ENCODE assay signal across 20 cellular contexts in the genomic region with DNA sequence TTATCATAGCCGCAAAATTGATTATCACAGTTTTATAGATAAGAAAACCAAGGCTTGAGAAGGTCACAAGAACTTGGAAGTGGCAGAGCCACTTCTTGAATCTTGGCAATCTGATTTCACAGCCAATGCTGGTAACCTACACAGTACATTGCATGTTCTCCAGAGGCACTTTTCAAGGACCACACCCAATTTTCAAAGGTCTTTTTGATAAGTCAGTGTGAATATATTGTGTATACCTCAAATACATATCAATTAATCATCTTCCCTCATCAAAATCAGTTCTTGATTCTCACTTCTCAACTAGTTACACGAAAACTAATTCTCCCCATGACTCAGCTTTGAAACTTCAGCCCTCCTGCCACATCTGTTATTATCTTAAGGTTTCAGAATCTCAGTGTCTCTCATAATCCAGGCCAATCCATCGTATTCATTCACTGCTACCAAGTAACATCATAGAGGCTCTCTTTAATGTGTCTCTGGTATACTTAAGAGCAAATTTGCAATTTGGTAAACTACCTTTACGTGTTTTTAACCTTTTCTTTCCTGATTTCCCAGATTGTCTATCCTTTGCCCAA. TPM values are rescaled to one million over a fixed set of nuclear protein-coding genes. Genes with fewer than 3 reads are reported as not detected.
DNase-seq lines count a peak whose midpoint lies in the region; ATAC-seq, FAIRE-seq and TF ChIP-seq lines count a peak whose summit lies in the region.
"Had no signal": no experiment of that assay in that cellular context is flagged by ENCODE, and none has a peak within 500 bp of the region (broad histone marks: within the 10 kb centered on the region; RNA-seq: fewer than 3 reads in every experiment).

No MANE protein-coding gene starts in this region.

- H3K4me1 ChIP-seq in left ventricle myocardium inferior, result peaks cover 80% of the 10 kb centered on the region
- peaks cover 0 to 67% (median 34%) of the 10 kb centered on the region in 12 donors for H3K4me1 ChIP-seq in heart left ventricle
- no peaks in the 10 kb centered on the region for H3K4me1 ChIP-seq in kidney (ENCODE audit: control insufficient read depth in 1 of 2, insufficient read depth in 1 of 2, low read depth in 1 of 2, low read length in 2 of 2)

- peak; percentile 82 for ATAC-seq in activated CD4-positive, alpha-beta T cell treated with anti-CD3 and anti-CD28 coated beads for 36 hours
- ATAC-seq in heart left ventricle, result no peak
- ATAC-seq in stimulated activated naive CD8-positive, alpha-beta T cell treated with anti-CD3 and anti-CD28 coated beads, Interleukin-15, Interleukin-2, amounts not matched to agents 100 U/mL and 50 U/mL, for 24 hours, result peak; percentile 66

- H3K36me3 ChIP-seq in left ventricle myocardium inferior (no peaks in the 10 kb centered on the region), heart left ventricle (peaks cover 0 to 8% (median 0%) of the 10 kb centered on the region in 9 donors), kidney (ENCODE audit: control insufficient read depth in 1 of 2, insufficient read depth in 2 of 2, low read length in 2 of 2) (no peaks in the 10 kb centered on the region)

- 85 to 88% (median 87%) methylated on average over 4 of the region's 4 CpGs for WGBS in heart left ventricle, 4 donors

- no peak for FAIRE-seq in kidney (lab: Jason Lieb, UNC)

- no peaks in the 10 kb centered on the region for H3K27me3 ChIP-seq in left ventricle myocardium inferior (ENCODE audit: low read depth)
- H3K27me3 ChIP-seq in heart left ventricle, result no peaks in the 10 kb centered on the region

- DNase-seq in activated CD4-positive, alpha-beta T cell treated with anti-CD3 and anti-CD28 coated beads for 36 hours, result no peak
- DNase-seq in activated CD4-positive, alpha-beta T cell treated with anti-CD3 and anti-CD28 coated beads, Interleukin-2, amount 10 ng/mL, durations not matched to agents 7 days and 5 days, result no peak
- DNase-seq in left ventricle myocardium inferior, result no peak
- DNase-seq in heart left ventricle, result no peak
- peak; percentile 15 for DNase-seq in iris pigment epithelial cell (ENCODE audit: low read depth)
- DNase-seq in stimulated activated naive CD8-positive, alpha-beta T cell treated with anti-CD3 and anti-CD28 coated beads, Interleukin-15, Interleukin-2, amounts not matched to agents 100 U/mL and 50 U/mL, for 24 hours, result no peak
- DNase-seq in NOMO-1 treated with DMSO at 0.1 percent for 48 hours (lab: John Stamatoyannopoulos, UW; ENCODE audit: unreplicated experiment), result no peak
- no peak for DNase-seq in kidney
- DNase-seq: 8988T, COR-L47, DMS 273 treated with DMSO at 0.1 percent for 48 hours, DND-41, H9, NCI-H1417, NCI-H187, NCI-H2107, NCI-H510A, NCI-H82, PC-9 had no signal

- no peak overlapping the region for H3K27ac Mint-ChIP-seq in activated CD4-positive, alpha-beta T cell treated with anti-CD3 and anti-CD28 coated beads for 36 hours
- no peak overlapping the region for H3K27ac Mint-ChIP-seq in activated CD4-positive, alpha-beta T cell treated with anti-CD3 and anti-CD28 coated beads, Interleukin-2, amount 10 ng/mL, durations not matched to agents 7 days and 5 days
- H3K27ac Mint-ChIP-seq: H9 had no signal

- peaks cover 34% of the 10 kb centered on the region for H3K36me3 Mint-ChIP-seq in activated CD4-positive, alpha-beta T cell treated with anti-CD3 and anti-CD28 coated beads for 36 hours (ENCODE audit: low read depth)
- H3K36me3 Mint-ChIP-seq in activated CD4-positive, alpha-beta T cell treated with anti-CD3 and anti-CD28 coated beads, Interleukin-2, amount 10 ng/mL, durations not matched to agents 7 days and 5 days (ENCODE audit: low read depth), result peaks cover 39% of the 10 kb centered on the region

- intact Hi-C loops in activated CD4-positive, alpha-beta T cell treated with anti-CD3 and anti-CD28 coated beads for 36 hours (cut with DNase I, micrococcal nuclease), result no loop called here
- intact Hi-C loops in left ventricle myocardium inferior (cut with micrococcal nuclease), result no loop called here
- intact Hi-C loops in heart left ventricle (cut with DNase I), result no loop called here
- intact Hi-C loops in kidney (cut with DNase I), result no loop called here

- TF ChIP-seq CTCF in left ventricle myocardium inferior (IDR thresholded peaks at IDR 0.05; ENCODE audit: borderline replicate concordance) (no peak), heart left ventricle (IDR thresholded peaks at IDR 0.05) (no peak), kidney (IDR thresholded peaks at IDR 0.05; ENCODE audit: borderline replicate concordance, extremely low read depth, insufficient read depth) (no peak)

- CTCF ChIA-PET in activated CD4-positive, alpha-beta T cell treated with anti-CD3 and anti-CD28 coated beads for 36 hours (lab: Charles Lee), result interaction anchor here (0.8 to 1.1 kb wide), 2 partner anchors 188 to 1082 kb away, joined by 4 read pairs; no protein-coding TSS in a partner anchor
- CTCF ChIA-PET in activated CD4-positive, alpha-beta T cell treated with anti-CD3 and anti-CD28 coated beads, Interleukin-2, amount 10 ng/mL, durations not matched to agents 7 days and 5 days (lab: Charles Lee), result no interaction called here

- TF ChIP-seq POLR2A in heart left ventricle (IDR thresholded peaks at IDR 0.05), result no peak

- H3K4me3 ChIP-seq in left ventricle myocardium inferior (no peak overlapping the region), heart left ventricle (no peak overlapping the region), kidney (ENCODE audit: low read length in 2 of 2) (no peak overlapping the region)
- H3K4me3 ChIP-seq: PC-9 had no signal

- H3K27ac ChIP-seq in left ventricle myocardium inferior (replicated peaks) (peak overlapping the region; percentile 32), heart left ventricle (peak overlapping the region in 1 of 12 donors; percentile 18), kidney (ENCODE audit: low read depth in 2 of 2, low read length in 2 of 2) (no peak overlapping the region)
- H3K27ac ChIP-seq: KMS-11, PC-9 had no signal

- POLR2A ChIA-PET in activated CD4-positive, alpha-beta T cell treated with anti-CD3 and anti-CD28 coated beads for 36 hours (lab: Charles Lee), result no interaction called here
- POLR2A ChIA-PET in activated CD4-positive, alpha-beta T cell treated with anti-CD3 and anti-CD28 coated beads, Interleukin-2, amount 10 ng/mL, durations not matched to agents 7 days and 5 days (lab: Charles Lee), result no interaction called here

- no peaks in the 10 kb centered on the region for H3K27me3 Mint-ChIP-seq in activated CD4-positive, alpha-beta T cell treated with anti-CD3 and anti-CD28 coated beads for 36 hours
- H3K27me3 Mint-ChIP-seq in activated CD4-positive, alpha-beta T cell treated with anti-CD3 and anti-CD28 coated beads, Interleukin-2, amount 10 ng/mL, durations not matched to agents 7 days and 5 days, result no peaks in the 10 kb centered on the region

- H3K4me1 Mint-ChIP-seq in activated CD4-positive, alpha-beta T cell treated with anti-CD3 and anti-CD28 coated beads for 36 hours, result peaks cover 26% of the 10 kb centered on the region
- H3K4me1 Mint-ChIP-seq in activated CD4-positive, alpha-beta T cell treated with anti-CD3 and anti-CD28 coated beads, Interleukin-2, amount 10 ng/mL, durations not matched to agents 7 days and 5 days, result peaks cover 12% of the 10 kb centered on the region
- H3K4me1 Mint-ChIP-seq: H9 had no signal

- H3K4me3 Mint-ChIP-seq in activated CD4-positive, alpha-beta T cell treated with anti-CD3 and anti-CD28 coated beads for 36 hours, result no peak overlapping the region
- H3K4me3 Mint-ChIP-seq in activated CD4-positive, alpha-beta T cell treated with anti-CD3 and anti-CD28 coated beads, Interleukin-2, amount 10 ng/mL, durations not matched to agents 7 days and 5 days, result no peak overlapping the region
- H3K4me3 Mint-ChIP-seq: H9 had no signal

- H3K9ac ChIP-seq in kidney (ENCODE audit: low read length in 2 of 2), result no peak overlapping the region
- H3K9ac ChIP-seq: KMS-11 had no signal

- H3K9me3 ChIP-seq in left ventricle myocardium inferior (replicated peaks) (no peaks in the 10 kb centered on the region), heart left ventricle (no peaks in the 10 kb centered on the region), kidney (ENCODE audit: control insufficient read depth in 1 of 2, low read length in 2 of 2) (no peaks in the 10 kb centered on the region)

- H3K9me3 Mint-ChIP-seq in activated CD4-positive, alpha-beta T cell treated with anti-CD3 and anti-CD28 coated beads for 36 hours (ENCODE audit: low read depth), result no peaks in the 10 kb centered on the region
- peaks cover 5% of the 10 kb centered on the region for H3K9me3 Mint-ChIP-seq in activated CD4-positive, alpha-beta T cell treated with anti-CD3 and anti-CD28 coated beads, Interleukin-2, amount 10 ng/mL, durations not matched to agents 7 days and 5 days
- H3K9me3 Mint-ChIP-seq: H9 had no signal

RNA-seq across cellular contexts. Expression of gene CAMK2D, which starts 16.8 kb away (rescaled TPM):
- total RNA-seq in activated CD4-positive, alpha-beta T cell treated with anti-CD3 and anti-CD28 coated beads for 36 hours, result 10 to 100 TPM; 70.3 to 71.3 TPM
- 10 to 100 TPM; 37.8 to 38.5 TPM for total RNA-seq in activated CD4-positive, alpha-beta T cell treated with anti-CD3 and anti-CD28 coated beads, Interleukin-2, amount 10 ng/mL, durations not matched to agents 7 days and 5 days
- 223 TPM for total RNA-seq in left ventricle myocardium inferior
- total RNA-seq in heart left ventricle, result 100 to 1,000 TPM; 167 to 294 (median 224) TPM
- 100 to 1,000 TPM in 1 of 2 donors, 10 to 100 TPM in 1; 40.9 to 106 TPM for polyA plus RNA-seq in heart left ventricle
- total RNA-seq in kidney, result 34.7 TPM
- 9.1 TPM for polyA plus RNA-seq in kidney (ENCODE audit: insufficient read depth, low read depth, low replicate concordance)

Comparison
In these comparisons a context has a peak if more than half of its experiments do, and no peak if none do; other contexts are left out.
1. ATAC-seq: peak in activated CD4-positive, alpha-beta T cell treated with anti-CD3 and anti-CD28 coated beads for 36 hours (single experiment) and stimulated activated naive CD8-positive, alpha-beta T cell treated with anti-CD3 and anti-CD28 coated beads, Interleukin-15, Interleukin-2, amounts not matched to agents 100 U/mL and 50 U/mL, for 24 hours (single experiment); none in heart left ventricle (0 of 4).